19 cellular contexts compared by ENCODE assay signal in genomic region chr2:43161650-43162542, GRCh38.
DNase-seq lines count a peak whose midpoint lies in the region; ATAC-seq and TF ChIP-seq lines count a peak whose summit lies in the region.
"Had no signal": no experiment of that assay in that cellular context is flagged by ENCODE, and none has a peak within 500 bp of the region (broad histone marks: within the 10 kb centered on the region; RNA-seq: fewer than 3 reads in every experiment).

No MANE protein-coding gene starts in this region.

- peak overlapping the region in 9 of 10 donors; percentile 10 to 49 (median 28) for H3K4me3 Mint-ChIP-seq in naive thymus-derived CD4-positive, alpha-beta T cell
- H3K4me3 Mint-ChIP-seq: activated T-cell treated with anti-CD3 and anti-CD28 coated beads, Interleukin-2, amount 50 U/mL, for 4 hours had no signal

- H3K4me2 ChIP-seq in BLaER1, result peak overlapping the region; percentile 39; the same call in 1 of the 2 replicates

- no peaks in the 10 kb centered on the region for H3K36me3 ChIP-seq in BLaER1
- H3K36me3 ChIP-seq in H7 (replicated peaks; ENCODE audit: control insufficient read depth, insufficient read depth, low read length), result no peaks in the 10 kb centered on the region
- H3K36me3 ChIP-seq in colonic mucosa, result no peaks in the 10 kb centered on the region
- H3K36me3 ChIP-seq in naive thymus-derived CD4-positive, alpha-beta T cell (ENCODE audit: control insufficient read depth in 2 of 3, insufficient read depth in 3 of 3, low read length in 3 of 3), result no peaks in the 10 kb centered on the region
- H3K36me3 ChIP-seq: ascending aorta had no signal

- H3K27ac Mint-ChIP-seq in naive thymus-derived CD4-positive, alpha-beta T cell, result peak overlapping the region; percentile 67 to 100 (median 98)

- CTCF ChIA-PET in naive thymus-derived CD4-positive, alpha-beta T cell (lab: Charles Lee), result interaction anchor here (0.7 to 1.9 kb wide), 4 partner anchors 8 to 60 kb away, joined by 4 to 6 read pairs (median 5); no protein-coding TSS in a partner anchor
- CTCF ChIA-PET in HEK293T (lab: Yijun Ruan, JAX), result interaction anchor here (0.9 kb wide), 1 partner anchor 8 kb away, joined by 3 read pairs; no protein-coding TSS in a partner anchor

- ATAC-seq in naive thymus-derived CD4-positive, alpha-beta T cell, result no peak
- ATAC-seq: activated T-cell treated with anti-CD3 and anti-CD28 coated beads, Interleukin-2, amount 50 U/mL, for 4 hours; GM12878; Panc1; psoas muscle had no signal

- TF ChIP-seq CTCF in colonic mucosa (IDR thresholded peaks at IDR 0.05) (no peak), dorsolateral prefrontal cortex (IDR thresholded peaks at IDR 0.05 in 54 of 56, conservative IDR thresholded peaks at IDR 0.05 in 2 of 56; ENCODE audit: low read depth in 1 of 56, partially characterized antibody in 56 of 56) (no peak)

- H3K27me3 ChIP-seq in BLaER1 (no peaks in the 10 kb centered on the region), H7 (ENCODE audit: control insufficient read depth, insufficient read depth, low read length) (no peaks in the 10 kb centered on the region), colonic mucosa (no peaks in the 10 kb centered on the region), dorsolateral prefrontal cortex (no peaks in the 10 kb centered on the region)
- no peaks in the 10 kb centered on the region for H3K27me3 ChIP-seq in naive thymus-derived CD4-positive, alpha-beta T cell (ENCODE audit: control insufficient read depth in 2 of 2, insufficient read depth in 2 of 2, low read length in 2 of 2)
- H3K27me3 ChIP-seq: ascending aorta had no signal

- no peaks in the 10 kb centered on the region for H3K9me3 Mint-ChIP-seq in naive thymus-derived CD4-positive, alpha-beta T cell
- H3K9me3 Mint-ChIP-seq: activated T-cell treated with anti-CD3 and anti-CD28 coated beads, Interleukin-2, amount 50 U/mL, for 4 hours had no signal

- H3K9me3 ChIP-seq in BLaER1, result no peaks in the 10 kb centered on the region
- no peaks in the 10 kb centered on the region for H3K9me3 ChIP-seq in colonic mucosa
- H3K9me3 ChIP-seq in naive thymus-derived CD4-positive, alpha-beta T cell (ENCODE audit: control insufficient read depth in 2 of 3, low read length in 3 of 3), result no peaks in the 10 kb centered on the region
- H3K9me3 ChIP-seq: ascending aorta, psoas muscle had no signal

- peaks cover 37% of the 10 kb centered on the region; the same call in 1 of the 2 replicates for H4K20me1 ChIP-seq in BLaER1

- H3K4me3 ChIP-seq in BLaER1, result no peak overlapping the region
- H3K4me3 ChIP-seq in H7 (ENCODE audit: insufficient read depth, low read depth, low read length), result no peak overlapping the region
- no peak overlapping the region for H3K4me3 ChIP-seq in colonic mucosa
- no peak overlapping the region for H3K4me3 ChIP-seq in naive thymus-derived CD4-positive, alpha-beta T cell (ENCODE audit: low read length)
- no peak overlapping the region for H3K4me3 ChIP-seq in dorsolateral prefrontal cortex
- H3K4me3 ChIP-seq: ascending aorta, GM12878, psoas muscle had no signal

- H3K9ac ChIP-seq in BLaER1 (no peak overlapping the region), colonic mucosa (ENCODE audit: low read depth in 2 of 2, low read length in 2 of 2) (peak overlapping the region; percentile 46 to 85)

- no peaks in the 10 kb centered on the region for H3K27me3 Mint-ChIP-seq in naive thymus-derived CD4-positive, alpha-beta T cell

- peaks cover 45 to 90% (median 66%) of the 10 kb centered on the region in 7 donors for H3K4me1 Mint-ChIP-seq in naive thymus-derived CD4-positive, alpha-beta T cell

- H3K36me3 Mint-ChIP-seq in naive thymus-derived CD4-positive, alpha-beta T cell, result peaks cover 0 to 1% (median 0%) of the 10 kb centered on the region in 5 donors

- DNase-seq in H7, result peak; percentile 43
- peak; percentile 91 for DNase-seq in colonic mucosa
- no peak for DNase-seq in naive thymus-derived CD4-positive, alpha-beta T cell
- DNase-seq in HEK293T (ENCODE audit: extremely low spot score), result no peak
- no peak for DNase-seq in NCI-H2171 (lab: John Stamatoyannopoulos, UW)
- no peak for DNase-seq in RPMI8226
- no peak for DNase-seq in dorsolateral prefrontal cortex
- DNase-seq: activated CD4-positive, alpha-beta T cell treated with anti-CD3 and anti-CD28 coated beads for 1 hour; activated T-cell treated with anti-CD3 and anti-CD28 coated beads, Interleukin-2, amount 50 U/mL, for 4 hours; effector CD4-positive, alpha-beta T cell; NCI-H1417; NCI-H446 treated with DMSO at 0.1 percent for 48 hours; psoas muscle; stimulated activated CD4-positive, alpha-beta T cell treated with anti-CD3 and anti-CD28 coated beads, Interleukin-2, amount 100 ng/mL, for 24 hours; stimulated activated CD8-positive, alpha-beta memory T cell treated with anti-CD3 and anti-CD28 coated beads, Interleukin-4, amount 100 ng/mL, for 48 hours had no signal

- POLR2A ChIA-PET in naive thymus-derived CD4-positive, alpha-beta T cell (lab: Charles Lee), result interaction anchor here (1.6 to 43.2 kb wide), 4 partner anchors 11 to 56 kb away, joined by 6 to 1899 read pairs (median 702); partner anchors contain the start of gene ZFP36L2
- POLR2A ChIA-PET in HEK293T (lab: Yijun Ruan, JAX), result no interaction called here

- peaks cover 91% of the 10 kb centered on the region for H3K4me1 ChIP-seq in BLaER1
- H3K4me1 ChIP-seq in colonic mucosa, result peaks cover 28% of the 10 kb centered on the region
- peaks cover 53 to 58% of the 10 kb centered on the region in 2 donors for H3K4me1 ChIP-seq in naive thymus-derived CD4-positive, alpha-beta T cell (ENCODE audit: control insufficient read depth in 2 of 2, insufficient read depth in 2 of 2, low read length in 2 of 2)

- no peak overlapping the region for H3K27ac ChIP-seq in BLaER1
- peak overlapping the region; percentile 97 for H3K27ac ChIP-seq in colonic mucosa
- peak overlapping the region; percentile 51 for H3K27ac ChIP-seq in naive thymus-derived CD4-positive, alpha-beta T cell (ENCODE audit: low read depth, low read length)
- H3K27ac ChIP-seq in dorsolateral prefrontal cortex, result no peak overlapping the region
- H3K27ac ChIP-seq: ascending aorta, psoas muscle had no signal

- intact Hi-C loops in colonic mucosa (cut with DNase I) (loop anchor here (2.0 kb wide), 1 partner anchor 65 kb away; the partner anchor contains the start of gene ZFP36L2), dorsolateral prefrontal cortex (cut with DNase I) (no loop called here)
- intact Hi-C loops in naive thymus-derived CD4-positive, alpha-beta T cell (cut with micrococcal nuclease), result no loop called here

TF ChIP-seq in HEK293T, 16 proteins besides CTCF, POLR2A, EP300 and RAD21:
- no peak for TF ChIP-seq SUZ12 (IDR thresholded peaks at IDR 0.05)

Comparison
In these comparisons a context has a peak if more than half of its experiments do, and no peak if none do; other contexts are left out.
1. H3K27ac ChIP-seq: peak in colonic mucosa (single experiment) and naive thymus-derived CD4-positive, alpha-beta T cell (single experiment); none in BLaER1 (single experiment) and dorsolateral prefrontal cortex (0 of 59).
2. DNase-seq: peak in H7 (single experiment) and colonic mucosa (single experiment); none in naive thymus-derived CD4-positive, alpha-beta T cell (0 of 9), HEK293T (single experiment), NCI-H2171 (single experiment), RPMI8226 (single experiment) and dorsolateral prefrontal cortex (0 of 10).